ENCODE assay signal across 8 cellular contexts in the genomic region with DNA sequence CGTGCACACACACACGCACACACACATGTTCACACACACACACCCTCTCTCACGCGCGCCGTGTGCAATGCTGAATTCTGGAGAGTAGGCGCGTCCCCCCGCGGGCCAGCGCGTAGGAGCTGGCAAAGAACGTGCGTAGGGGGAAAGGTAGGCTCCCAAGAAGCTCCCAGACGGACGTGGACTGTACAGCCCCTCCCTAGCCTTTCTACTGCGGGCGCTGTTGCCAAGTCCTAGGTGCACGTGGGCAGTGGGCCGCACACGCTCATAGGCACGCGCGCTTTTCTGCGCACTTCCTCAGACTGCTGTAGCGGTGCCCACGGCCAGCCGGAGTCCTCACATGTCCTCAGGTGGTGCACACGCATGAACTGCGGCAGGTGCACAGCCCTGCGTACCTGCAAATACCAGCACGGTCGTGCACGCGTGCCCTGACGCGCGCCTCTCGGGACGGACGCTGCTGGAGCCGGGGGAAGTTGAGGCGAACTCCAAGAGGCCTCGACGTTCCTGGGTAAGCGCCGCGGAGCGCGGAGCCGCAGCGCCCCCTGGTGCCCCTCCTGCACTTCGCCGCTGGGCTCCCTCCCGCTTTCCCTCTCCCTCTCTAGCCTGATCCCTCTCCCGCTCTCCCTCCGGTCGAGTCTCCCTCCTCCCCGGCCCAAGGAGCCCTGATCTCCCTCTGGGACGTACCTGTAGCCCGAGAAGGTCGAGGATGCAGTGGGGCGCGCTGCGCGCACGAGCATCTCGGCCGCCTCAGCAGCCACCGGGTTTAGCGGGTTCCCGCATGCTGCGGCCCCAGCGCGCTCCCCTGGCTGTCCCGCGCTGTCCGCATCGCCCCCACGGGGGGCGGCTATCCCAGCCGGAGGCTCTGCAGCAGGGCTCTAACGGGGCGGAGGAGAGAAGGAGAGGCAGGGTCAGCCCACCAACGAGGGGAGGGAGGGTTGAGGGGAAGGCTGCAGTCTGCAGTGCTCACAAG. TPM values are rescaled to one million over a fixed set of nuclear protein-coding genes. Genes with fewer than 3 reads are reported as not detected.
DNase-seq lines count a peak whose midpoint lies in the region; ATAC-seq and TF ChIP-seq lines count a peak whose summit lies in the region.

No MANE protein-coding gene starts in this region.

- no peaks in the 10 kb centered on the region for H3K79me1 ChIP-seq in H9 (ENCODE audit: insufficient read depth, low read depth, low read length, poor library complexity, severe bottlenecking)

- H3K14ac ChIP-seq in H9 (ENCODE audit: insufficient read depth, low read length) = no peak overlapping the region

- peaks cover 21% of the 10 kb centered on the region for H3K23me2 ChIP-seq in H9 (ENCODE audit: insufficient read length, low read depth, low read length, poor library complexity, severe bottlenecking)

- H2BK120ac ChIP-seq in H9 (ENCODE audit: low read depth, low read length, poor library complexity, severe bottlenecking) = no peak overlapping the region

- H3K4me3 ChIP-seq in OCI-LY7 (ENCODE audit: low read depth, low read length, poor library complexity, severe bottlenecking) = no peak overlapping the region
- peak overlapping the region; percentile 74 for H3K4me3 ChIP-seq in iPS-18c (ENCODE audit: insufficient read depth, low read depth, low read length)

- POLR2A ChIA-PET in OCI-LY7 (lab: Charles Lee) = no interaction called here
- POLR2A ChIA-PET in MCF 10A (lab: Yijun Ruan, JAX) = no interaction called here

- WGBS in H9 (ENCODE audit: extremely low coverage, insufficient read length, low lambda C conversion rate) = no CpG with 5 or more reads among the region's 85 CpGs

- H3K9ac ChIP-seq in ES-I3 (ENCODE audit: low read depth, low read length) = peak overlapping the region; percentile 73
- H3K9ac ChIP-seq in H9 (ENCODE audit: extremely low read depth, insufficient read length, low read length) = no peak overlapping the region

- H3K36me3 ChIP-seq in ES-I3 (ENCODE audit: insufficient read depth, low read length) = no peaks in the 10 kb centered on the region
- no peaks in the 10 kb centered on the region for H3K36me3 ChIP-seq in OCI-LY7 (ENCODE audit: insufficient read depth, low read length)

- H3K79me2 ChIP-seq in H9 (ENCODE audit: insufficient read depth, low read length) = no peaks in the 10 kb centered on the region
- no peaks in the 10 kb centered on the region for H3K79me2 ChIP-seq in OCI-LY7 (ENCODE audit: insufficient read depth, low read depth, low read length)

- H3K4me1 ChIP-seq in ES-I3 (ENCODE audit: insufficient read depth, low read length) = no peaks in the 10 kb centered on the region
- no peaks in the 10 kb centered on the region for H3K4me1 ChIP-seq in H9 (ENCODE audit: insufficient read depth, low read length)
- no peaks in the 10 kb centered on the region for H3K4me1 ChIP-seq in OCI-LY7 (ENCODE audit: insufficient read depth, low read length, poor library complexity, severe bottlenecking)

- H3K27ac ChIP-seq in H9 (ENCODE audit: insufficient read length, low read depth, low read length) (no peak overlapping the region), OCI-LY7 (ENCODE audit: low read depth, low read length, poor library complexity, severe bottlenecking) (no peak overlapping the region)

- no peak overlapping the region for H2BK5ac ChIP-seq in H9 (ENCODE audit: insufficient read length, low read length)

- H3K4ac ChIP-seq in H9 (ENCODE audit: low read depth, low read length) = no peak overlapping the region

- intact Hi-C loops in OCI-LY7 (cut with micrococcal nuclease; ENCODE audit: unreplicated experiment) (no loop called here), MCF 10A (cut with micrococcal nuclease) (loop anchor here (1.0 to 5.0 kb wide), 3 partner anchors 534 to 1021 kb away; no protein-coding TSS in a partner anchor), sciatic nerve (cut with DNase I) (no loop called here)

- BruUV-seq in OCI-LY7 (replicated peaks; lab: Mats Ljungman, UMichigan) (no TSS peak), MCF 10A (replicated peaks; lab: Mats Ljungman, UMichigan) (no TSS peak)

- H3K23ac ChIP-seq in H9 (ENCODE audit: insufficient read length, low read depth, low read length) = no peak overlapping the region

- H3K27me3 ChIP-seq in H9 (ENCODE audit: insufficient read depth, low read length) = peaks cover 25% of the 10 kb centered on the region; the same call in 1 of the 2 replicates

- no peaks in the 10 kb centered on the region for H3K36me3 Mint-ChIP-seq in H9 (ENCODE audit: insufficient read depth in 1 of 3, low read depth in 3 of 3)
- no peaks in the 10 kb centered on the region for H3K36me3 Mint-ChIP-seq in MCF 10A (ENCODE audit: insufficient read depth, unreplicated experiment)

- no peak overlapping the region for H2BK15ac ChIP-seq in H9 (ENCODE audit: low read depth, low read length)

- TF ChIP-seq CTCF in H9 (conservative IDR thresholded peaks at IDR 0.05) (peak; percentile 98), OCI-LY7 (conservative IDR thresholded peaks at IDR 0.05; ENCODE audit: low read length) (peak; percentile 71), MCF 10A (IDR thresholded peaks at IDR 0.05; ENCODE audit: unreplicated experiment) (peak; percentile 44)

- H3K27ac Mint-ChIP-seq in H9 (no peak overlapping the region), MCF 10A (ENCODE audit: low read depth, unreplicated experiment) (no peak overlapping the region)

- DNase-seq in H9 (peak; percentile 89), OCI-LY7 (ENCODE audit: low spot score) (no peak), MCF 10A (ENCODE audit: unreplicated experiment) (peak; percentile 23), sciatic nerve (ENCODE audit: low spot score) (peak; percentile 68), NCI-H1105 treated with DMSO at 0.1 percent for 48 hours (lab: John Stamatoyannopoulos, UW) (no peak), NCI-H2081 treated with DMSO at 0.1 percent for 48 hours (lab: John Stamatoyannopoulos, UW) (no peak)

- no peak overlapping the region for H4K8ac ChIP-seq in H9 (replicated peaks; ENCODE audit: insufficient read length, low read depth, low read length)

- no peak overlapping the region for H4K91ac ChIP-seq in H9 (ENCODE audit: insufficient read length, low read depth, low read length)

- no peak overlapping the region for H4K5ac ChIP-seq in H9 (ENCODE audit: insufficient read length, low read depth, low read length)

- H2BK20ac ChIP-seq in H9 (ENCODE audit: low read depth, low read length, poor library complexity, severe bottlenecking) = no peak overlapping the region

- no peaks in the 10 kb centered on the region for H4K20me1 ChIP-seq in H9 (ENCODE audit: control insufficient read depth, insufficient read depth, insufficient read length)
- no peaks in the 10 kb centered on the region for H4K20me1 ChIP-seq in OCI-LY7 (ENCODE audit: insufficient read depth, low read length)

- H3K9me2 ChIP-seq in OCI-LY7 (ENCODE audit: insufficient read depth, low read length) = no peaks in the 10 kb centered on the region

- peak overlapping the region; percentile 60 for H3K4me2 ChIP-seq in H9 (ENCODE audit: insufficient read depth, insufficient read length, low read length)
- no peak overlapping the region for H3K4me2 ChIP-seq in OCI-LY7 (ENCODE audit: low read length)

- H3K4me1 Mint-ChIP-seq in H9 = peaks cover 8% of the 10 kb centered on the region in 2 experiments
- no peaks in the 10 kb centered on the region for H3K4me1 Mint-ChIP-seq in MCF 10A (ENCODE audit: insufficient read depth, unreplicated experiment)

- no peak overlapping the region for H2AK5ac ChIP-seq in H9 (ENCODE audit: insufficient read length, low read length)

- H3K4me3 Mint-ChIP-seq in H9 (peak overlapping the region; percentile 64 to 84), MCF 10A (ENCODE audit: unreplicated experiment) (no peak overlapping the region)

- H2AFZ ChIP-seq in H9 (ENCODE audit: low read length) = no peak overlapping the region
- no peak overlapping the region for H2AFZ ChIP-seq in OCI-LY7 (ENCODE audit: low read length)

- CTCF ChIA-PET in OCI-LY7 (lab: Charles Lee; ENCODE audit: unreplicated experiment) = no interaction called here
- CTCF ChIA-PET in MCF 10A (lab: Yijun Ruan, JAX) = interaction anchor here (0.9 to 1.1 kb wide), 2 partner anchors 923 to 1042 kb away, joined by 3 to 5 read pairs; no protein-coding TSS in a partner anchor

- no peak overlapping the region for H3K18ac ChIP-seq in H9 (ENCODE audit: insufficient read length, low read depth, low read length)

- H3T11ph ChIP-seq in H9 (ENCODE audit: low read length) = no peak overlapping the region

- H3K56ac ChIP-seq in H9 (ENCODE audit: insufficient read length, low read depth, low read length) = no peak overlapping the region

- no peaks in the 10 kb centered on the region for H3K9me3 Mint-ChIP-seq in H9
- peaks cover 7% of the 10 kb centered on the region for H3K9me3 Mint-ChIP-seq in MCF 10A (ENCODE audit: unreplicated experiment)

- no peak overlapping the region for H2BK12ac ChIP-seq in H9 (ENCODE audit: insufficient read length, low read depth, low read length)

- H3K9me3 ChIP-seq in ES-I3 (ENCODE audit: control insufficient read depth, insufficient read depth, low read length) (no peaks in the 10 kb centered on the region), H9 (ENCODE audit: control insufficient read depth, low read depth, low read length) (no peaks in the 10 kb centered on the region), OCI-LY7 (ENCODE audit: low read length) (no peaks in the 10 kb centered on the region), iPS-18c (ENCODE audit: control insufficient read depth, insufficient read depth, low read length) (no peaks in the 10 kb centered on the region)

- ATAC-seq in sciatic nerve = peak; percentile 88

- H3K27me3 Mint-ChIP-seq in H9 (ENCODE audit: low read depth) (peaks cover 91% of the 10 kb centered on the region), MCF 10A (ENCODE audit: insufficient read depth, unreplicated experiment) (no peaks in the 10 kb centered on the region)

RNA-seq across cellular contexts. Expression of a gene that starts 0.7 kb away (rescaled TPM):
- 0.94 and 1.5 TPM in 2 replicates for total RNA-seq in H9 (2021)
- not detected in 2 replicates for total RNA-seq in OCI-LY7 (2014; rRNA removed; shearing (Covaris generic))
- not detected in 2 replicates for total RNA-seq in OCI-LY7 (2022)
- not detected in 2 replicates for total RNA-seq in MCF 10A (2022)
- total RNA-seq in sciatic nerve = 0.89 TPM

Comparison
In these comparisons a context has a peak if more than half of its experiments do, and no peak if none do; other contexts are left out.
1. DNase-seq: peak in H9 (single experiment), MCF 10A (single experiment) and sciatic nerve (single experiment); none in OCI-LY7 (single experiment), NCI-H1105 treated with DMSO at 0.1 percent for 48 hours (single experiment) and NCI-H2081 treated with DMSO at 0.1 percent for 48 hours (single experiment).
2. CTCF ChIP-seq: peak in every context shown above with its lines; median percentile 98 in H9; 71 in OCI-LY7; 44 in MCF 10A.